Comparison of ENCODE assay signal across 32 cellular contexts in genomic region chr7:88922944-88923343, GRCh38.
"Had no signal": no experiment of that assay in that cellular context is flagged by ENCODE, and none has a peak within 500 bp of the region (broad histone marks: within the 10 kb centered on the region; RNA-seq: fewer than 3 reads in every experiment).

No MANE protein-coding gene starts in this region.

- H3K27me3 ChIP-seq: adrenal gland, body of pancreas, colonic mucosa, dorsolateral prefrontal cortex, esophagus squamous epithelium, gastroesophageal sphincter, heart right ventricle, hepatocyte had no signal

- H3K36me3 ChIP-seq: adrenal gland, colonic mucosa, esophagus squamous epithelium, gastroesophageal sphincter, heart right ventricle, WERI-Rb-1 had no signal

- H2AFZ ChIP-seq: hepatocyte had no signal

- H3K4me3 ChIP-seq: adrenal gland, body of pancreas, colonic mucosa, dorsolateral prefrontal cortex, esophagus squamous epithelium, gastroesophageal sphincter, heart right ventricle, hepatocyte had no signal

- H3K9me3 ChIP-seq: adrenal gland, body of pancreas, colonic mucosa, esophagus squamous epithelium, gastroesophageal sphincter, heart right ventricle had no signal

- H3K4me1 ChIP-seq: adrenal gland, body of pancreas, colonic mucosa, esophagus squamous epithelium had no signal

- H3K27ac ChIP-seq: adrenal gland, body of pancreas, colonic mucosa, dorsolateral prefrontal cortex, epithelial cell of prostate, esophagus squamous epithelium, gastroesophageal sphincter, heart right ventricle, hepatocyte, WERI-Rb-1 had no signal

- H3K79me2 ChIP-seq: hepatocyte had no signal

- DNase-seq: activated B cell treated with CpG ODN at 0.5 μM for 24 hours; activated CD4-positive, alpha-beta T cell treated with anti-CD3 and anti-CD28 coated beads for 48 hours; activated CD4-positive, alpha-beta T cell treated with anti-CD3 and anti-CD28 coated beads, Interleukin-2, amount 50 U/mL, for 1 hour; activated CD4-positive, alpha-beta T cell treated with anti-CD3 and anti-CD28 coated beads, Interleukin-2, amount 50 U/mL, for 48 hours; activated CD8-positive, alpha-beta memory T cell treated with anti-CD3 and anti-CD28 coated beads for 24 hours; activated CD8-positive, alpha-beta T cell treated with anti-CD3 and anti-CD28 coated beads for 36 hours; activated effector memory CD4-positive, alpha-beta T cell treated with Interleukin-2 at 50 U/mL for 16 hours; activated gamma-delta T cell treated with Interleukin-2 at 50 U/mL for 16 hours; activated naive CD4-positive, alpha-beta T cell treated with anti-CD3 and anti-CD28 coated beads for 36 hours; activated naive CD8-positive, alpha-beta T cell treated with anti-CD3 and anti-CD28 coated beads for 36 hours; activated naive CD8-positive, alpha-beta T cell treated with anti-CD3 and anti-CD28 coated beads, Interleukin-2, amount 50 U/mL, for 24 hours; activated T-cell treated with anti-CD3 and anti-CD28 coated beads, Interleukin-2, amount 50 U/mL, for 4 hours; adrenal gland; amygdala; aorta; body of pancreas; caudate nucleus; colonic mucosa; dorsolateral prefrontal cortex; effector memory CD4-positive, alpha-beta T cell; endodermal cell; esophagus squamous epithelium; foreskin melanocyte; heart right ventricle; T-helper 2 cell; WERI-Rb-1 had no signal

- FAIRE-seq: TTC549 had no signal

- H3K4me2 ChIP-seq: hepatocyte had no signal

- ATAC-seq: activated CD4-positive, CD25-positive, alpha-beta regulatory T cell treated with anti-CD3 and anti-CD28 coated beads, Interleukin-2, amount 50 U/mL, for 24 hours; activated CD8-positive, alpha-beta T cell treated with anti-CD3 and anti-CD28 coated beads for 36 hours; activated naive CD8-positive, alpha-beta T cell treated with anti-CD3 and anti-CD28 coated beads, Interleukin-2, amount 50 U/mL, for 24 hours; activated T-cell treated with anti-CD3 and anti-CD28 coated beads, Interleukin-2, amount 50 U/mL, for 4 hours; activated T-helper 17 cell treated with anti-CD3 and anti-CD28 coated beads, Interleukin-2, amount 50 U/mL, for 72 hours; body of pancreas; gastroesophageal sphincter; heart right ventricle had no signal
